10 cellular contexts compared by ENCODE assay signal in genomic region chr3:38173834-38174418, GRCh38. TPM values are rescaled to one million over a fixed set of nuclear protein-coding genes. Genes with fewer than 3 reads are reported as not detected.
DNase-seq lines count a peak whose midpoint lies in the region; ATAC-seq and TF ChIP-seq lines count a peak whose summit lies in the region.
"Had no signal": no experiment of that assay in that cellular context is flagged by ENCODE, and none has a peak within 500 bp of the region (broad histone marks: within the 10 kb centered on the region; RNA-seq: fewer than 3 reads in every experiment).

No MANE protein-coding gene starts in this region.

- no peaks in the 10 kb centered on the region for H3K9me2 ChIP-seq in Karpas-422 (replicated peaks; ENCODE audit: insufficient read depth, low read length)

- H3K4me3 ChIP-seq in Karpas-422 (ENCODE audit: low read length) (no peak overlapping the region), mucosa of descending colon (no peak overlapping the region), dorsolateral prefrontal cortex (no peak overlapping the region)

- H3K9me3 ChIP-seq in Karpas-422 (ENCODE audit: low read length) (no peaks in the 10 kb centered on the region), mucosa of descending colon (no peaks in the 10 kb centered on the region)

- ATAC-seq in GM18499 (IDR thresholded peaks at IDR 0.05; ENCODE audit: insufficient read depth, unreplicated experiment) (peak; percentile 40), GM21447 (IDR thresholded peaks at IDR 0.05; ENCODE audit: unreplicated experiment) (peak; percentile 57), mucosa of descending colon (peak; percentile 19)

- H3K4me2 ChIP-seq in Karpas-422 (ENCODE audit: low read depth, low read length, poor library complexity, severe bottlenecking): peak overlapping the region; percentile 6
- H3K4me2 ChIP-seq: KMS-11 had no signal

- TF ChIP-seq CTCF in mucosa of descending colon (IDR thresholded peaks at IDR 0.05) (no peak), dorsolateral prefrontal cortex (IDR thresholded peaks at IDR 0.05 in 54 of 56, conservative IDR thresholded peaks at IDR 0.05 in 2 of 56; ENCODE audit: low read depth in 1 of 56, partially characterized antibody in 56 of 56) (no peak)

- no peak overlapping the region for H3K9ac ChIP-seq in Karpas-422 (ENCODE audit: low read length)
- H3K9ac ChIP-seq: KMS-11 had no signal

- H3K4me1 ChIP-seq in Karpas-422 (ENCODE audit: low read length) (peaks cover 37% of the 10 kb centered on the region), mucosa of descending colon (ENCODE audit: low read depth) (no peaks in the 10 kb centered on the region)

- DNase-seq in Karpas-422 (no peak), mucosa of descending colon (no peak), dorsolateral prefrontal cortex (no peak), medulla oblongata (ENCODE audit: extremely low spot score) (no peak)
- no peak for DNase-seq in stimulated activated naive CD4-positive, alpha-beta T cell treated with Interleukin-2 at 50 U/mL for 16 hours (lab: John Stamatoyannopoulos, UW)
- DNase-seq: activated naive CD4-positive, alpha-beta T cell treated with Interleukin-2 at 50 U/mL for 16 hours; GF-D8 had no signal

- intact Hi-C loops in mucosa of descending colon (cut with DNase I, micrococcal nuclease): no loop called here
- intact Hi-C loops in dorsolateral prefrontal cortex (cut with DNase I): no loop called here

- H2AFZ ChIP-seq in Karpas-422 (ENCODE audit: low read length): no peak overlapping the region

- H3K27me3 ChIP-seq in Karpas-422 (ENCODE audit: low read length): no peaks in the 10 kb centered on the region
- no peaks in the 10 kb centered on the region for H3K27me3 ChIP-seq in dorsolateral prefrontal cortex

- peaks cover 20% of the 10 kb centered on the region for H4K20me1 ChIP-seq in Karpas-422 (ENCODE audit: insufficient read depth, low read depth, low read length)

- H3K36me3 ChIP-seq in Karpas-422 (ENCODE audit: insufficient read depth, low read length) (no peaks in the 10 kb centered on the region), mucosa of descending colon (ENCODE audit: low read depth) (no peaks in the 10 kb centered on the region)

- no peak overlapping the region; the same call in 1 of the 2 replicates for H3K27ac ChIP-seq in Karpas-422 (ENCODE audit: low read length)
- H3K27ac ChIP-seq in dorsolateral prefrontal cortex: peak overlapping the region in 20 of 59 donors; percentile 1 to 62 (median 22)
- H3K27ac ChIP-seq: KMS-11 had no signal

- H3K79me2 ChIP-seq in Karpas-422 (ENCODE audit: low read length): peaks cover 98% of the 10 kb centered on the region

RNA-seq across cellular contexts. Expression of gene OXSR1, which starts 8.6 kb away (rescaled TPM):
- total RNA-seq in Karpas-422 (2014; rRNA removed; shearing (Covaris generic); ENCODE audit: low replicate concordance): 42.7 and 55.3 TPM in 2 replicates
- 10 to 100 TPM; 40.2 to 44.0 (median 41.9) TPM for total RNA-seq in mucosa of descending colon
- total RNA-seq in dorsolateral prefrontal cortex: 10 to 100 TPM; 22.6 to 47.5 (median 31.4) TPM

RNA-seq across cellular contexts. Expression of gene MYD88, which starts 35.5 kb away (rescaled TPM):
- 11.3 and 23.0 TPM in 2 replicates for total RNA-seq in Karpas-422 (2014; rRNA removed; shearing (Covaris generic); ENCODE audit: low replicate concordance)
- total RNA-seq in mucosa of descending colon (10 to 100 TPM; 39.5 to 81.7 (median 72.4) TPM), dorsolateral prefrontal cortex (10 to 100 TPM in 15 of 120 experiments, 1 to 10 TPM in 105; 2.0 to 22.0 (median 6.7) TPM)

RNA-seq across cellular contexts. Expression of gene ACAA1, which starts 37.0 kb away (rescaled TPM):
- 23.4 and 34.4 TPM in 2 replicates for total RNA-seq in Karpas-422 (2014; rRNA removed; shearing (Covaris generic); ENCODE audit: low replicate concordance)
- total RNA-seq in mucosa of descending colon (100 to 1,000 TPM; 102 to 201 (median 138) TPM), dorsolateral prefrontal cortex (100 to 1,000 TPM in 2 of 120 experiments, 10 to 100 TPM in 118; 60.8 to 105 (median 80.7) TPM)
